Comparison of ENCODE assay signal across 1 cellular context in genomic region chr16:87358250-87358649, GRCh38.
A peak's percentile ranks its signal among the peaks of the same experiment; 100 is the strongest.
TF ChIP-seq lines count a peak whose summit lies in the region.

No MANE protein-coding gene starts in this region.

TF ChIP-seq in HepG2, 621 proteins besides CTCF, POLR2A, EP300 and RAD21:
- peak; percentile 83 for TF ChIP-seq ZBTB38 (CRISPR knock-in tag; IDR thresholded peaks at IDR 0.05)
- peak; percentile 39; the same call in 1 of the 2 replicates for TF ChIP-seq POLR2G (IDR thresholded peaks at IDR 0.05; ENCODE audit: low read depth, low read length)
- TF ChIP-seq ZNF225 (CRISPR knock-in tag; IDR thresholded peaks at IDR 0.05), result 0 out of 2 replicates have a peak, but pooled peaks have one; percentile 18
- TF ChIP-seq ZFP41 (CRISPR knock-in tag; IDR thresholded peaks at IDR 0.05; ENCODE audit: borderline replicate concordance), result 0 out of 2 replicates have a peak, but pooled peaks have one; percentile 45
- TF ChIP-seq PPARG (CRISPR knock-in tag; conservative IDR thresholded peaks at IDR 0.05), result no peak
- TF ChIP-seq STAG1 (CRISPR knock-in tag; IDR thresholded peaks at IDR 0.05), result no peak
- TF ChIP-seq ZNF687 (CRISPR knock-in tag; IDR thresholded peaks at IDR 0.05), result 0 out of 2 replicates have a peak, but pooled peaks have one; percentile 6
- TF ChIP-seq BCL6 (CRISPR knock-in tag; IDR thresholded peaks at IDR 0.05), result no peak
- no peak for TF ChIP-seq ZNF547 (CRISPR knock-in tag; IDR thresholded peaks at IDR 0.05)
- TF ChIP-seq KDM1A (CRISPR knock-in tag; IDR thresholded peaks at IDR 0.05), result no peak
- TF ChIP-seq TRIM24 (CRISPR knock-in tag; IDR thresholded peaks at IDR 0.05), result no peak
- TF ChIP-seq HNRNPK (IDR thresholded peaks at IDR 0.05; ENCODE audit: low read depth, low read length, poor library complexity, severe bottlenecking), result no peak
- no peak for TF ChIP-seq ZC3H4 (CRISPR knock-in tag; IDR thresholded peaks at IDR 0.05; ENCODE audit: borderline replicate concordance)
- TF ChIP-seq SMAD9 (CRISPR knock-in tag; IDR thresholded peaks at IDR 0.05), result no peak
- peak; percentile 85 for TF ChIP-seq RBM22 (optimal IDR thresholded peaks at IDR 0.05; ENCODE audit: low read length)
- TF ChIP-seq ZFP1 (CRISPR knock-in tag; IDR thresholded peaks at IDR 0.05), result no peak
- TF ChIP-seq MTERF4 (CRISPR knock-in tag; IDR thresholded peaks at IDR 0.05), result no peak
- TF ChIP-seq ZNF776 (CRISPR knock-in tag; IDR thresholded peaks at IDR 0.05), result no peak
- 0 out of 2 replicates have a peak, but pooled peaks have one; percentile 16 for TF ChIP-seq ZBTB43 (CRISPR knock-in tag; conservative IDR thresholded peaks at IDR 0.05)
- TF ChIP-seq CBX5 (CRISPR knock-in tag; IDR thresholded peaks at IDR 0.05; ENCODE audit: borderline replicate concordance), result 0 out of 2 replicates have a peak, but pooled peaks have one; percentile 24
- TF ChIP-seq FOXM1 (CRISPR knock-in tag; IDR thresholded peaks at IDR 0.05), result no peak
- peak; percentile 82 for TF ChIP-seq AGO2 (optimal IDR thresholded peaks at IDR 0.05; ENCODE audit: low read depth, low read length)
- no peak for TF ChIP-seq KDM2A (CRISPR knock-in tag; IDR thresholded peaks at IDR 0.05; ENCODE audit: borderline replicate concordance, low read depth)
- TF ChIP-seq XRCC5 (optimal IDR thresholded peaks at IDR 0.05; ENCODE audit: low read length), result no peak
- TF ChIP-seq ZNF318 (CRISPR knock-in tag; IDR thresholded peaks at IDR 0.05), result peak; percentile 29; the same call in 1 of the 2 replicates
- no peak for TF ChIP-seq AHR (CRISPR knock-in tag; IDR thresholded peaks at IDR 0.05)
- no peak for TF ChIP-seq ZNF383 (CRISPR knock-in tag; IDR thresholded peaks at IDR 0.05; ENCODE audit: borderline replicate concordance)
- no peak for TF ChIP-seq ATF6 (CRISPR knock-in tag; conservative IDR thresholded peaks at IDR 0.05)
- no peak for TF ChIP-seq ZFP36L1 (CRISPR knock-in tag; IDR thresholded peaks at IDR 0.05)
- no peak for TF ChIP-seq NFRKB (IDR thresholded peaks at IDR 0.05)
